Comparison of ENCODE assay signal across 10 cellular contexts in the genomic region with DNA sequence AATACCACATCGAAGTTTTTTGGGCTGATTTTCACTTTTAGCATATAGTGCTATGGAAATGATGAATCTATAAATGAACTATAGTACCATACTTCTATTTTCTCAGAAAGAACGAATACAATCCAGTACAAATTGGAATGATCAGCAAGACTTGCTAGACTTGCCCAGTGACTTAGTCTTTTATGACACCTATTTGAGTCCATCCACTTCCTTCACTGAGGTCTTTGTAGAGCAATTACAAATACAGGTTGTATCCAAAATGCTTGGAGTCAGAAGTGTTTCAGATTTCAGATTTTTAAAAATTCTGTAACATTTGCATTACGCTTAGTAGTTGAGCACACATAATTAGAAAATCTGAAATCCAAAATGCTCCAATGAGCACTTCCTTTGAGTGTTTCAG.
A peak's percentile ranks its signal among the peaks of the same experiment; 100 is the strongest.
DNase-seq lines count a peak whose midpoint lies in the region; ATAC-seq and TF ChIP-seq lines count a peak whose summit lies in the region.
"Had no signal": no experiment of that assay in that cellular context is flagged by ENCODE, and none has a peak within 500 bp of the region (broad histone marks: within the 10 kb centered on the region; RNA-seq: fewer than 3 reads in every experiment).

No MANE protein-coding gene starts in this region.

- H3K9me3 ChIP-seq in HCT116 (ENCODE audit: control insufficient read depth in 1 of 2, insufficient read depth in 1 of 2, low read depth in 1 of 2, low read length in 2 of 2) = no peaks in the 10 kb centered on the region
- H3K9me3 ChIP-seq in mucosa of descending colon = no peaks in the 10 kb centered on the region
- no peaks in the 10 kb centered on the region for H3K9me3 ChIP-seq in aorta (ENCODE audit: control insufficient read depth, low read length)
- no peaks in the 10 kb centered on the region for H3K9me3 ChIP-seq in HAP-1
- H3K9me3 ChIP-seq in tibial artery = no peaks in the 10 kb centered on the region

- H3K4me3 ChIP-seq in ACC112 (ENCODE audit: low read depth, low read length) (no peak overlapping the region), HCT116 (replicated peaks in 1 of 2; ENCODE audit: low read depth in 1 of 2, low read length in 2 of 2) (no peak overlapping the region), mucosa of descending colon (no peak overlapping the region), aorta (ENCODE audit: low read length in 2 of 2) (no peak overlapping the region), HAP-1 (no peak overlapping the region), tibial artery (no peak overlapping the region)

- ATAC-seq in HCT116 = no peak
- peak; percentile 90 for ATAC-seq in mucosa of descending colon
- ATAC-seq in GM21447 (IDR thresholded peaks at IDR 0.05; ENCODE audit: unreplicated experiment) = no peak
- ATAC-seq in aorta (ENCODE audit: low FRiP score) = no peak

- no peak for TF ChIP-seq POLR2A in HCT116 (IDR thresholded peaks at IDR 0.05; ENCODE audit: borderline replicate concordance, extremely low read depth, insufficient read depth, insufficient read length)

- no peak for TF ChIP-seq RAD21 in HCT116 (IDR thresholded peaks at IDR 0.05; ENCODE audit: low read depth)

- peak; percentile 22 for DNase-seq in HCT116 (ENCODE audit: low read depth, low spot score)
- DNase-seq in mucosa of descending colon = peak in 1 of 3 donors; percentile 72
- no peak for DNase-seq in aorta
- DNase-seq in HAP-1 (ENCODE audit: low spot score in 2 of 2) = no peak
- DNase-seq in tibial artery = no peak
- DNase-seq: COR-L47, NCI-H2107 had no signal

- H3K79me2 ChIP-seq in ACC112 (ENCODE audit: control insufficient read depth, insufficient read depth, low read length, unreplicated experiment) = peaks cover 77% of the 10 kb centered on the region
- H3K79me2 ChIP-seq in HCT116 (ENCODE audit: insufficient read depth, low read length) = peaks cover 89% of the 10 kb centered on the region

- H3K27me3 Mint-ChIP-seq in activated naive CD8-positive, alpha-beta T cell = no peaks in the 10 kb centered on the region

- in situ Hi-C loops in HAP-1 (cut with MboI; ENCODE audit: low sequenced_read_pairs) = no loop called here

- no TSS peak for BruUV-seq in HCT116 (replicated peaks; lab: Mats Ljungman, UMichigan)

- H3K36me3 ChIP-seq in ACC112 (ENCODE audit: insufficient read depth, low read length) (0 out of 2 replicates have a peak, but pooled peaks cover 5% of the 10 kb centered on the region), HCT116 (ENCODE audit: control insufficient read depth in 1 of 2, insufficient read depth in 2 of 2, low read length in 2 of 2) (no peaks in the 10 kb centered on the region), mucosa of descending colon (ENCODE audit: low read depth) (no peaks in the 10 kb centered on the region), aorta (ENCODE audit: control insufficient read depth in 1 of 2, insufficient read depth in 2 of 2, low read length in 1 of 2) (no peaks in the 10 kb centered on the region), HAP-1 (replicated peaks) (no peaks in the 10 kb centered on the region), tibial artery (no peaks in the 10 kb centered on the region)

- peak overlapping the region; percentile 58 for H3K27ac Mint-ChIP-seq in activated naive CD8-positive, alpha-beta T cell

- WGBS in aorta, 2 donors = 93 to 94% methylated on average over 3 of the region's 3 CpGs

- H3K27me3 ChIP-seq in ACC112 (ENCODE audit: insufficient read depth, low read length) = no peaks in the 10 kb centered on the region
- H3K27me3 ChIP-seq in HCT116 (ENCODE audit: insufficient read depth, low read length) = no peaks in the 10 kb centered on the region
- H3K27me3 ChIP-seq in aorta (ENCODE audit: control insufficient read depth in 1 of 2, insufficient read depth in 2 of 2, low read length in 1 of 2) = no peaks in the 10 kb centered on the region
- no peaks in the 10 kb centered on the region for H3K27me3 ChIP-seq in HAP-1 (ENCODE audit: low read depth)
- H3K27me3 ChIP-seq in tibial artery = no peaks in the 10 kb centered on the region

- peaks cover 73% of the 10 kb centered on the region for H3K4me1 Mint-ChIP-seq in activated naive CD8-positive, alpha-beta T cell (ENCODE audit: low read depth)

- peaks cover 5% of the 10 kb centered on the region; the same call in 1 of the 2 replicates for H4K20me1 ChIP-seq in HCT116 (ENCODE audit: insufficient read depth)

- RAD21 ChIA-PET in HCT116 (lab: Charles Lee; ENCODE audit: low non-redundant PET in 1 of 2, low total read pairs in 2 of 2, uncharacterized antibody in 2 of 2, unreplicated experiment in 2 of 2) = no interaction called here

- no peaks in the 10 kb centered on the region for H3K9me3 Mint-ChIP-seq in activated naive CD8-positive, alpha-beta T cell (ENCODE audit: low read depth)

- CTCF ChIA-PET in HCT116 (lab: Charles Lee) = interaction anchor here (1.4 kb wide), 1 partner anchor 392 kb away, joined by 4 read pairs; no protein-coding TSS in a partner anchor

- H3K36me3 Mint-ChIP-seq in activated naive CD8-positive, alpha-beta T cell = peaks cover 5% of the 10 kb centered on the region

- H3K4me3 Mint-ChIP-seq in activated naive CD8-positive, alpha-beta T cell = no peak overlapping the region

- H3K9ac ChIP-seq in HCT116 (ENCODE audit: low read length) = no peak overlapping the region

- no peaks in the 10 kb centered on the region for H3K9me2 ChIP-seq in HCT116 (ENCODE audit: insufficient read depth)

- H2AFZ ChIP-seq in ACC112 (ENCODE audit: low read length, unreplicated experiment) (no peak overlapping the region), HCT116 (ENCODE audit: low read depth, low read length, poor library complexity, severe bottlenecking) (no peak overlapping the region)

- TF ChIP-seq CTCF in HCT116 (IDR thresholded peaks at IDR 0.05 in 2 of 3, conservative IDR thresholded peaks at IDR 0.05 in 1 of 3; ENCODE audit: borderline replicate concordance in 1 of 3, insufficient read depth in 1 of 3, low read depth in 2 of 3, low read length in 2 of 3) (no peak), mucosa of descending colon (IDR thresholded peaks at IDR 0.05) (no peak), tibial artery (IDR thresholded peaks at IDR 0.05) (no peak)

- intact Hi-C loops in HCT116 (cut with micrococcal nuclease) (loop anchor here (2.0 kb wide), 1 partner anchor 31 kb away; no protein-coding TSS in a partner anchor), mucosa of descending colon (cut with DNase I, micrococcal nuclease) (no loop called here), aorta (cut with DNase I) (no loop called here), tibial artery (cut with DNase I; ENCODE audit: low total_unique reads) (no loop called here)

- H3K4me2 ChIP-seq in HCT116 (ENCODE audit: low read length) = peak overlapping the region; percentile 73

- POLR2A ChIA-PET in HCT116 (lab: Charles Lee) = no interaction called here

- peak overlapping the region; percentile 65 for H3K27ac ChIP-seq in ACC112 (ENCODE audit: low read depth, low read length)
- H3K27ac ChIP-seq in HCT116 (ENCODE audit: low read depth, low read length) = peak overlapping the region; percentile 81; the same call in 1 of the 2 replicates
- H3K27ac ChIP-seq in aorta (ENCODE audit: low read depth in 1 of 2, low read length in 2 of 2) = no peak overlapping the region
- H3K27ac ChIP-seq in tibial artery = peak overlapping the region in 1 of 2 donors; percentile 61

- H3K4me1 ChIP-seq in ACC112 (ENCODE audit: control insufficient read depth, insufficient read depth, low read length, unreplicated experiment) = peaks cover 27% of the 10 kb centered on the region
- H3K4me1 ChIP-seq in HCT116 (ENCODE audit: control insufficient read depth in 1 of 2, insufficient read depth in 2 of 2, low read length in 2 of 2) = peaks cover 27 to 36% of the 10 kb centered on the region in 2 experiments
- peaks cover 30% of the 10 kb centered on the region for H3K4me1 ChIP-seq in mucosa of descending colon (ENCODE audit: low read depth)
- H3K4me1 ChIP-seq in aorta (ENCODE audit: control insufficient read depth in 1 of 2, insufficient read depth in 2 of 2, low read length in 2 of 2) = no peaks in the 10 kb centered on the region
- H3K4me1 ChIP-seq in HAP-1 = peaks cover 14% of the 10 kb centered on the region
- H3K4me1 ChIP-seq in tibial artery = peaks cover 0 to 64% (median 11%) of the 10 kb centered on the region in 4 donors

TF ChIP-seq in HCT116, 20 proteins besides CTCF, POLR2A, EP300 and RAD21:
- peak; percentile 55; the same call in 1 of the 2 replicates for TF ChIP-seq SP1 (IDR thresholded peaks at IDR 0.05; ENCODE audit: low read depth)
- TF ChIP-seq FOSL1 (IDR thresholded peaks at IDR 0.05; ENCODE audit: low read depth) = peak; percentile 39
- TF ChIP-seq CEBPB (IDR thresholded peaks at IDR 0.05; ENCODE audit: low read depth) = no peak
- TF ChIP-seq JUND (IDR thresholded peaks at IDR 0.05) = peak; percentile 38; the same call in 1 of the 2 replicates
- TF ChIP-seq EZH2phosphoT487 (IDR thresholded peaks at IDR 0.05; ENCODE audit: borderline replicate concordance) = no peak
- TF ChIP-seq, protein P1, sequence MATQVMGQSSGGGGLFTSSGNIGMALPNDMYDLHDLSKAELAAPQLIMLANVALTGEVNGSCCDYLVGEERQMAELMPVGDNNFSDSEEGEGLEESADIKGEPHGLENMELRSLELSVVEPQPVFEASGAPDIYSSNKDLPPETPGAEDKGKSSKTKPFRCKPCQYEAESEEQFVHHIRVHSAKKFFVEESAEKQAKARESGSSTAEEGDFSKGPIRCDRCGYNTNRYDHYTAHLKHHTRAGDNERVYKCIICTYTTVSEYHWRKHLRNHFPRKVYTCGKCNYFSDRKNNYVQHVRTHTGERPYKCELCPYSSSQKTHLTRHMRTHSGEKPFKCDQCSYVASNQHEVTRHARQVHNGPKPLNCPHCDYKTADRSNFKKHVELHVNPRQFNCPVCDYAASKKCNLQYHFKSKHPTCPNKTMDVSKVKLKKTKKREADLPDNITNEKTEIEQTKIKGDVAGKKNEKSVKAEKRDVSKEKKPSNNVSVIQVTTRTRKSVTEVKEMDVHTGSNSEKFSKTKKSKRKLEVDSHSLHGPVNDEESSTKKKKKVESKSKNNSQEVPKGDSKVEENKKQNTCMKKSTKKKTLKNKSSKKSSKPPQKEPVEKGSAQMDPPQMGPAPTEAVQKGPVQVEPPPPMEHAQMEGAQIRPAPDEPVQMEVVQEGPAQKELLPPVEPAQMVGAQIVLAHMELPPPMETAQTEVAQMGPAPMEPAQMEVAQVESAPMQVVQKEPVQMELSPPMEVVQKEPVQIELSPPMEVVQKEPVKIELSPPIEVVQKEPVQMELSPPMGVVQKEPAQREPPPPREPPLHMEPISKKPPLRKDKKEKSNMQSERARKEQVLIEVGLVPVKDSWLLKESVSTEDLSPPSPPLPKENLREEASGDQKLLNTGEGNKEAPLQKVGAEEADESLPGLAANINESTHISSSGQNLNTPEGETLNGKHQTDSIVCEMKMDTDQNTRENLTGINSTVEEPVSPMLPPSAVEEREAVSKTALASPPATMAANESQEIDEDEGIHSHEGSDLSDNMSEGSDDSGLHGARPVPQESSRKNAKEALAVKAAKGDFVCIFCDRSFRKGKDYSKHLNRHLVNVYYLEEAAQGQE (IDR thresholded peaks at IDR 0.05; ENCODE audit: low read depth) = no peak

Comparison
In these comparisons a context has a peak if more than half of its experiments do, and no peak if none do; other contexts are left out.
1. H3K27ac ChIP-seq: peak in ACC112 (single experiment) and HCT116 (single experiment); none in aorta (0 of 2).